Comparison of ENCODE assay signal across 8 cellular contexts in genomic region chr14:93185333-93185688, GRCh38. TPM values are rescaled to one million over a fixed set of nuclear protein-coding genes. Genes with fewer than 3 reads are reported as not detected.
DNase-seq lines count a peak whose midpoint lies in the region; TF ChIP-seq lines count a peak whose summit lies in the region.

No MANE protein-coding gene starts in this region.

- DNase-seq in activated CD4-positive, alpha-beta T cell treated with anti-CD3 and anti-CD28 coated beads, Interleukin-2, amount 10 ng/mL, durations not matched to agents 24 days and 14 days: no peak
- no peak for DNase-seq in activated CD4-positive, alpha-beta T cell treated with anti-CD3 and anti-CD28 coated beads, Interleukin-2, amount 50 U/mL, for 4 hours
- DNase-seq in SJSA1 (ENCODE audit: low read depth in 1 of 2, low spot score in 2 of 2) (peak in 1 of 2 experiments; percentile 34), fibroblast of mammary gland (ENCODE audit: low read depth) (no peak), hippocampal formation (lab: John Stamatoyannopoulos, UW) (no peak), GOT3 (lab: John Stamatoyannopoulos, UW) (no peak), NCI-H345 treated with DMSO at 0.1 percent for 48 hours (lab: John Stamatoyannopoulos, UW; ENCODE audit: unreplicated experiment) (no peak)

- no peaks in the 10 kb centered on the region for H3K9me3 Mint-ChIP-seq in activated CD4-positive, alpha-beta T cell treated with anti-CD3 and anti-CD28 coated beads, Interleukin-2, amount 10 ng/mL, durations not matched to agents 24 days and 14 days

- peak overlapping the region; percentile 28 for H3K9ac ChIP-seq in rectal smooth muscle tissue (ENCODE audit: low read length)

- H3K27ac ChIP-seq in SJSA1: peak overlapping the region; percentile 23
- peak overlapping the region; percentile 97 for H3K27ac ChIP-seq in rectal smooth muscle tissue (ENCODE audit: low read depth, low read length)

- no peak for TF ChIP-seq CTCF in fibroblast of mammary gland (conservative IDR thresholded peaks at IDR 0.05; ENCODE audit: control insufficient read depth, insufficient read depth, low read depth, low read length)

- H3K4me1 ChIP-seq in SJSA1 (replicated peaks) (peaks cover 11% of the 10 kb centered on the region; the same call in 1 of the 2 replicates), rectal smooth muscle tissue (ENCODE audit: control insufficient read depth, insufficient read depth, low read length) (peaks cover 12% of the 10 kb centered on the region)

- no peaks in the 10 kb centered on the region for H3K9me3 ChIP-seq in SJSA1 (replicated peaks)

- intact Hi-C loops in activated CD4-positive, alpha-beta T cell treated with anti-CD3 and anti-CD28 coated beads, Interleukin-2, amount 10 ng/mL, durations not matched to agents 24 days and 14 days (cut with micrococcal nuclease): loop anchor here (1.0 to 2.0 kb wide), 2 partner anchors 22 to 71 kb away; partner anchors contain the start of genes GON7, ITPK1 and UBR7

- peaks cover 26% of the 10 kb centered on the region for H3K36me3 Mint-ChIP-seq in activated CD4-positive, alpha-beta T cell treated with anti-CD3 and anti-CD28 coated beads, Interleukin-2, amount 10 ng/mL, durations not matched to agents 24 days and 14 days (ENCODE audit: low read depth)

- H3K4me1 Mint-ChIP-seq in activated CD4-positive, alpha-beta T cell treated with anti-CD3 and anti-CD28 coated beads, Interleukin-2, amount 10 ng/mL, durations not matched to agents 24 days and 14 days: peaks cover 27% of the 10 kb centered on the region

- H3K27ac Mint-ChIP-seq in activated CD4-positive, alpha-beta T cell treated with anti-CD3 and anti-CD28 coated beads, Interleukin-2, amount 10 ng/mL, durations not matched to agents 24 days and 14 days: peak overlapping the region; percentile 88

- H3K27me3 Mint-ChIP-seq in activated CD4-positive, alpha-beta T cell treated with anti-CD3 and anti-CD28 coated beads, Interleukin-2, amount 10 ng/mL, durations not matched to agents 24 days and 14 days: no peaks in the 10 kb centered on the region

- H3K27me3 ChIP-seq in SJSA1 (replicated peaks) (no peaks in the 10 kb centered on the region), rectal smooth muscle tissue (ENCODE audit: control insufficient read depth, insufficient read depth, low read length) (no peaks in the 10 kb centered on the region)

- peaks cover 28% of the 10 kb centered on the region for H3K36me3 ChIP-seq in SJSA1
- H3K36me3 ChIP-seq in rectal smooth muscle tissue (ENCODE audit: control insufficient read depth, insufficient read depth, low read length): peaks cover 6% of the 10 kb centered on the region

- H3K4me3 Mint-ChIP-seq in activated CD4-positive, alpha-beta T cell treated with anti-CD3 and anti-CD28 coated beads, Interleukin-2, amount 10 ng/mL, durations not matched to agents 24 days and 14 days: peak overlapping the region; percentile 91

- H3K4me3 ChIP-seq in SJSA1 (peak overlapping the region; percentile 73), fibroblast of mammary gland (ENCODE audit: control insufficient read depth, low read depth, low read length) (peak overlapping the region; percentile 87), rectal smooth muscle tissue (ENCODE audit: low read length) (peak overlapping the region; percentile 92)

RNA-seq across cellular contexts. Expression of gene LYSET, which starts 0.2 kb away (rescaled TPM):
- 14.7 and 18.6 TPM in 2 replicates for total RNA-seq in activated CD4-positive, alpha-beta T cell treated with anti-CD3 and anti-CD28 coated beads, Interleukin-2, amount 10 ng/mL, durations not matched to agents 24 days and 14 days
- total RNA-seq in SJSA1 (2014; rRNA removed; shearing (Covaris generic)): 7.8 and 10.9 TPM in 2 replicates

RNA-seq across cellular contexts. Expression of gene MOAP1, which starts 0.6 kb away (rescaled TPM):
- total RNA-seq in activated CD4-positive, alpha-beta T cell treated with anti-CD3 and anti-CD28 coated beads, Interleukin-2, amount 10 ng/mL, durations not matched to agents 24 days and 14 days: 16.2 and 17.1 TPM in 2 replicates
- 10.0 and 10.6 TPM in 2 replicates for total RNA-seq in SJSA1 (2014; rRNA removed; shearing (Covaris generic))

RNA-seq across cellular contexts. Expression of gene GON7, which starts 21.6 kb away (rescaled TPM):
- 16.3 and 17.0 TPM in 2 replicates for total RNA-seq in activated CD4-positive, alpha-beta T cell treated with anti-CD3 and anti-CD28 coated beads, Interleukin-2, amount 10 ng/mL, durations not matched to agents 24 days and 14 days
- total RNA-seq in SJSA1 (2014; rRNA removed; shearing (Covaris generic)): 16.9 and 18.3 TPM in 2 replicates

RNA-seq across cellular contexts. Expression of gene UBR7, which starts 21.7 kb away (rescaled TPM):
- 32.5 and 35.3 TPM in 2 replicates for total RNA-seq in activated CD4-positive, alpha-beta T cell treated with anti-CD3 and anti-CD28 coated beads, Interleukin-2, amount 10 ng/mL, durations not matched to agents 24 days and 14 days
- total RNA-seq in SJSA1 (2014; rRNA removed; shearing (Covaris generic)): 47.7 and 64.1 TPM in 2 replicates
